Comparison of ENCODE assay signal across 21 cellular contexts in genomic region chr21:44550807-44551206, GRCh38. TPM values are rescaled to one million over a fixed set of nuclear protein-coding genes. Genes with fewer than 3 reads are reported as not detected.
DNase-seq lines count a peak whose midpoint lies in the region; ATAC-seq and TF ChIP-seq lines count a peak whose summit lies in the region.
"Had no signal": no experiment of that assay in that cellular context is flagged by ENCODE, and none has a peak within 500 bp of the region (broad histone marks: within the 10 kb centered on the region; RNA-seq: fewer than 3 reads in every experiment).

No MANE protein-coding gene starts in this region.

- H3K4me1 Mint-ChIP-seq in GM23338: peaks cover 47% of the 10 kb centered on the region

- intact Hi-C loops in sciatic nerve (cut with DNase I): no loop called here

- H3K27me3 Mint-ChIP-seq in GM23338 (ENCODE audit: insufficient read depth, low read depth, poor library complexity): peaks cover 20% of the 10 kb centered on the region
- H3K27me3 Mint-ChIP-seq: activated CD4-positive, alpha-beta memory T cell treated with anti-CD3 and anti-CD28 coated beads for 36 hours had no signal

- H3K36me3 ChIP-seq in GM23338 (ENCODE audit: insufficient read depth) (no peaks in the 10 kb centered on the region; the same call in 1 of the 2 replicates), brain microvascular endothelial cell (replicated peaks) (no peaks in the 10 kb centered on the region)
- H3K36me3 ChIP-seq: adrenal gland, BE2C, esophagus squamous epithelium had no signal

- H2AFZ ChIP-seq in GM23338: no peak overlapping the region

- peaks cover 14% of the 10 kb centered on the region for H3K36me3 Mint-ChIP-seq in GM23338 (ENCODE audit: low read depth)

- DNase-seq in NCI-H1694 treated with DMSO at 0.1 percent for 48 hours (lab: John Stamatoyannopoulos, UW) (peak; percentile 33), NCI-H1694 (lab: John Stamatoyannopoulos, UW) (no peak), GM23338 (ENCODE audit: low spot score) (no peak), sciatic nerve (ENCODE audit: low spot score) (peak; percentile 33), brain microvascular endothelial cell (no peak), iPS-NIHi11 (ENCODE audit: low spot score) (no peak)
- DNase-seq: activated CD4-positive, alpha-beta memory T cell treated with anti-CD3 and anti-CD28 coated beads for 36 hours; BE2C; DMS79; esophagus squamous epithelium; HCEC 1CT; naive thymus-derived CD4-positive, alpha-beta T cell; NCI-H524 treated with DMSO at 0.1 percent for 48 hours; SHP77 treated with DMSO at 0.1 percent for 48 hours had no signal

- 0 out of 2 replicates have a peak, but pooled peaks cover 2% of the 10 kb centered on the region for H3F3A ChIP-seq in GM23338 (replicated peaks; ENCODE audit: low read depth)

- H3K9me2 ChIP-seq in GM23338 (ENCODE audit: insufficient read depth): no peaks in the 10 kb centered on the region

- H3K79me2 ChIP-seq in GM23338 (replicated peaks; ENCODE audit: insufficient read depth): no peaks in the 10 kb centered on the region

- no peaks in the 10 kb centered on the region for H4K20me1 ChIP-seq in GM23338 (replicated peaks; ENCODE audit: insufficient read depth)

- H3K4me1 ChIP-seq in GM23338 (ENCODE audit: insufficient read depth): peaks cover 25% of the 10 kb centered on the region
- H3K4me1 ChIP-seq: adrenal gland, BE2C had no signal

- peaks cover 11% of the 10 kb centered on the region for H3K9me3 Mint-ChIP-seq in GM23338

- no peak overlapping the region for H3K4me3 Mint-ChIP-seq in GM23338
- H3K4me3 Mint-ChIP-seq: activated CD4-positive, alpha-beta memory T cell treated with anti-CD3 and anti-CD28 coated beads for 36 hours; naive thymus-derived CD4-positive, alpha-beta T cell had no signal

- H3K27ac Mint-ChIP-seq in GM23338: peak overlapping the region; percentile 51; the same call in 1 of the 2 replicates
- H3K27ac Mint-ChIP-seq: activated CD4-positive, alpha-beta memory T cell treated with anti-CD3 and anti-CD28 coated beads for 36 hours; naive thymus-derived CD4-positive, alpha-beta T cell had no signal

- H3K4me3 ChIP-seq in GM23338 (no peak overlapping the region), brain microvascular endothelial cell (ENCODE audit: low read depth, low read length) (no peak overlapping the region)
- H3K4me3 ChIP-seq: adrenal gland, esophagus squamous epithelium, smooth muscle cell had no signal

- TF ChIP-seq CTCF in GM23338 (conservative IDR thresholded peaks at IDR 0.05; ENCODE audit: low read depth in 2 of 2): no peak
- TF ChIP-seq CTCF in brain microvascular endothelial cell (IDR thresholded peaks at IDR 0.05; ENCODE audit: low read depth, low read length, missing control alignments): no peak

- H3K27ac ChIP-seq in GM23338 (ENCODE audit: low read depth) (no peak overlapping the region), brain microvascular endothelial cell (no peak overlapping the region)
- H3K27ac ChIP-seq: adrenal gland, esophagus squamous epithelium had no signal

- ATAC-seq in GM23338: no peak
- ATAC-seq in esophagus mucosa: peak; percentile 28
- no peak for ATAC-seq in sciatic nerve
- ATAC-seq in GM21529 (IDR thresholded peaks at IDR 0.05; ENCODE audit: unreplicated experiment): no peak
- ATAC-seq: naive thymus-derived CD4-positive, alpha-beta T cell had no signal

- H3K4me2 ChIP-seq in GM23338: no peak overlapping the region
- H3K4me2 ChIP-seq: smooth muscle cell had no signal

- H3K27me3 ChIP-seq in GM23338 (ENCODE audit: insufficient read depth) (no peaks in the 10 kb centered on the region), brain microvascular endothelial cell (replicated peaks) (peaks cover 7% of the 10 kb centered on the region)

- in situ Hi-C loops in brain microvascular endothelial cell (cut with HindIII; ENCODE audit: low pct_ligation_motif_present, low sequenced_read_pairs): no loop called here

TF ChIP-seq in GM23338, 12 proteins besides CTCF, POLR2A, EP300 and RAD21 (continues in another document):
- no peak for TF ChIP-seq ZNF331 (CRISPR knock-in tag; IDR thresholded peaks at IDR 0.05; ENCODE audit: low read depth)
- no peak for TF ChIP-seq EZH2phosphoT487 (IDR thresholded peaks at IDR 0.05; ENCODE audit: unreplicated experiment)
- TF ChIP-seq JUNB (IDR thresholded peaks at IDR 0.05; ENCODE audit: unreplicated experiment): no peak
- no peak for TF ChIP-seq ZNF462 (CRISPR knock-in tag; IDR thresholded peaks at IDR 0.05)
- no peak for TF ChIP-seq CREB1 (CRISPR knock-in tag; IDR thresholded peaks at IDR 0.05; ENCODE audit: low read depth)
- no peak for TF ChIP-seq ZNF114 (CRISPR knock-in tag; IDR thresholded peaks at IDR 0.05)
- no peak for TF ChIP-seq NANOG (IDR thresholded peaks at IDR 0.05; ENCODE audit: borderline replicate concordance)
- TF ChIP-seq EZH2 (IDR thresholded peaks at IDR 0.05; ENCODE audit: low read depth, unreplicated experiment): no peak
- no peak for TF ChIP-seq POLR2AphosphoS5 (IDR thresholded peaks at IDR 0.05; ENCODE audit: low read depth)
- TF ChIP-seq STAT1 (IDR thresholded peaks at IDR 0.05; ENCODE audit: unreplicated experiment): no peak

RNA-seq across cellular contexts. Expression of gene KRTAP10-2, which starts 0.5 kb away (rescaled TPM):
- not detected in 2 replicates for total RNA-seq in GM23338 (2014; rRNA removed; shearing (Covaris generic))
- 0.24 TPM in 1 of 2 replicates, not detected in the other for polyA plus RNA-seq in GM23338 (2016; fragmentation: Nextera tagmentation; extraction: Ambion mirVana)
- not detected for total RNA-seq in esophagus mucosa
- not detected for total RNA-seq in sciatic nerve
- total RNA-seq: A172; activated CD4-positive, alpha-beta memory T cell treated with anti-CD3 and anti-CD28 coated beads for 36 hours; adrenal gland; cardiac septum; esophagus squamous epithelium; naive thymus-derived CD4-positive, alpha-beta T cell; posterior vena cava; smooth muscle cell had no signal
- polyA plus RNA-seq: adrenal gland; naive thymus-derived CD4-positive, alpha-beta T cell; smooth muscle cell had no signal

RNA-seq across cellular contexts. Expression of gene KRTAP10-3, which starts 7.8 kb away (rescaled TPM):
- total RNA-seq in GM23338 (2014; rRNA removed; shearing (Covaris generic)): not detected in 2 replicates
- not detected in 2 replicates for polyA plus RNA-seq in GM23338 (2016; fragmentation: Nextera tagmentation; extraction: Ambion mirVana)
- total RNA-seq in esophagus mucosa (not detected), sciatic nerve (not detected)
- total RNA-seq: A172; activated CD4-positive, alpha-beta memory T cell treated with anti-CD3 and anti-CD28 coated beads for 36 hours; adrenal gland; cardiac septum; esophagus squamous epithelium; naive thymus-derived CD4-positive, alpha-beta T cell; posterior vena cava; smooth muscle cell had no signal
- polyA plus RNA-seq: adrenal gland; naive thymus-derived CD4-positive, alpha-beta T cell; smooth muscle cell had no signal

RNA-seq across cellular contexts. Expression of gene KRTAP10-1, which starts 10.8 kb away (rescaled TPM):
- total RNA-seq in GM23338 (2014; rRNA removed; shearing (Covaris generic)): not detected in 2 replicates
- polyA plus RNA-seq in GM23338 (2016; fragmentation: Nextera tagmentation; extraction: Ambion mirVana): not detected in 2 replicates
- total RNA-seq in esophagus mucosa (not detected), sciatic nerve (not detected)
- total RNA-seq: A172; activated CD4-positive, alpha-beta memory T cell treated with anti-CD3 and anti-CD28 coated beads for 36 hours; adrenal gland; cardiac septum; esophagus squamous epithelium; naive thymus-derived CD4-positive, alpha-beta T cell; posterior vena cava; smooth muscle cell had no signal
- polyA plus RNA-seq: adrenal gland; naive thymus-derived CD4-positive, alpha-beta T cell; smooth muscle cell had no signal

RNA-seq across cellular contexts. Expression of gene KRTAP10-4, which starts 22.7 kb away (rescaled TPM):
- total RNA-seq in GM23338 (2014; rRNA removed; shearing (Covaris generic)): not detected in 2 replicates
- not detected in 2 replicates for polyA plus RNA-seq in GM23338 (2016; fragmentation: Nextera tagmentation; extraction: Ambion mirVana)
- total RNA-seq in esophagus mucosa: not detected
- total RNA-seq in sciatic nerve: not detected
- total RNA-seq: A172; activated CD4-positive, alpha-beta memory T cell treated with anti-CD3 and anti-CD28 coated beads for 36 hours; adrenal gland; cardiac septum; esophagus squamous epithelium; naive thymus-derived CD4-positive, alpha-beta T cell; posterior vena cava; smooth muscle cell had no signal
- polyA plus RNA-seq: adrenal gland; naive thymus-derived CD4-positive, alpha-beta T cell; smooth muscle cell had no signal

RNA-seq across cellular contexts. Expression of gene KRTAP10-5, which starts 29.6 kb away (rescaled TPM):
- total RNA-seq in GM23338 (2014; rRNA removed; shearing (Covaris generic)): not detected in 2 replicates
- not detected in 2 replicates for polyA plus RNA-seq in GM23338 (2016; fragmentation: Nextera tagmentation; extraction: Ambion mirVana)
- total RNA-seq in esophagus mucosa (not detected), sciatic nerve (not detected)
- total RNA-seq: A172; activated CD4-positive, alpha-beta memory T cell treated with anti-CD3 and anti-CD28 coated beads for 36 hours; adrenal gland; cardiac septum; esophagus squamous epithelium; naive thymus-derived CD4-positive, alpha-beta T cell; posterior vena cava; smooth muscle cell had no signal
- polyA plus RNA-seq: adrenal gland; naive thymus-derived CD4-positive, alpha-beta T cell; smooth muscle cell had no signal

Comparison
In these comparisons a context has a peak if more than half of its experiments do, and no peak if none do; other contexts are left out.
1. DNase-seq: peak in NCI-H1694 treated with DMSO at 0.1 percent for 48 hours (single experiment) and sciatic nerve (single experiment); none in NCI-H1694 (single experiment), GM23338 (single experiment), brain microvascular endothelial cell (single experiment) and iPS-NIHi11 (single experiment).